ENCODE assay signal across 32 cellular contexts in the genomic region with DNA sequence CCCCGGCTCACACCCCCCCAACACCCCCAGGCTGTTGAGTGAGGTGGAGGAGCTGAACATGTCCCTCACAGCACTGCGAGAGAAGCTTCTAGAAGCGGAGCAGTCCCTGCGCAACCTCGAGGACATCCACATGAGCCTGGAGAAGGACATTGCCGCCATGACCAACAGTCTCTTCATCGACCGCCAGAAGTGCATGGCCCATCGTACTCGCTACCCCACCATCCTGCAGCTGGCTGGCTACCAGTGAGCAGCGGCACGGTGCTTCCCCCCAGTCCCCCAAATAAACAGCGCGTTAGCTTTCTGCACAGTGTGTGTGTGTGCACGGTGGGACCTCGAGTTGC. TPM values are rescaled to one million over a fixed set of nuclear protein-coding genes. Genes with fewer than 3 reads are reported as not detected.
"Had no signal": no experiment of that assay in that cellular context is flagged by ENCODE, and none has a peak within 500 bp of the region (broad histone marks: within the 10 kb centered on the region; RNA-seq: fewer than 3 reads in every experiment).

No MANE protein-coding gene starts in this region.

- H3K27ac ChIP-seq: hepatocyte, left ventricle myocardium inferior, neural progenitor cell, neutrophil, ovary, right atrium auricular region, right lobe of liver, suprapubic skin, thoracic aorta, tibial artery, upper lobe of right lung, uterus had no signal

- H2AFZ ChIP-seq: hepatocyte, neural progenitor cell had no signal

- DNase-seq: islet precursor cell; left ventricle myocardium inferior; mesendoderm; naive B cell; natural killer cell; nephron progenitor cell; occipital lobe; ovary; right lobe of liver; stimulated activated CD4-positive, alpha-beta T cell treated with anti-CD3 and anti-CD28 coated beads, Interleukin-12 subunit alpha, Interleukin-12 subunit beta, amount 100 ng/mL, for 4 hours; stimulated activated CD4-positive, alpha-beta T cell treated with anti-CD3 and anti-CD28 coated beads, Interleukin-15, amount 100 ng/mL, for 24 hours; stimulated activated CD4-positive, alpha-beta T cell treated with anti-CD3 and anti-CD28 coated beads, Interleukin-2, amount 100 ng/mL, for 24 hours; stimulated activated CD4-positive, alpha-beta T cell treated with anti-CD3 and anti-CD28 coated beads, Interleukin-4, amount 100 ng/mL, for 1 hour; stimulated activated naive B cell treated with anti-CD40 and anti-IgM and Interleukin-4, amounts not matched to agents 10 μg/mL and 1 μg/mL and 100 μg/mL, for 72 hours; tibial artery; trophoblast cell; uterus had no signal

- H3K4me1 ChIP-seq: left ventricle myocardium inferior, neural progenitor cell, right atrium auricular region, right lobe of liver, suprapubic skin, upper lobe of right lung, uterus had no signal

- H3K36me3 ChIP-seq: left ventricle myocardium inferior, neural progenitor cell, neutrophil, ovary, right atrium auricular region, right lobe of liver, suprapubic skin, thoracic aorta, tibial artery, upper lobe of right lung, uterus had no signal

- H3K9me3 ChIP-seq: left ventricle myocardium inferior, neutrophil, ovary, right atrium auricular region, right lobe of liver, suprapubic skin, thoracic aorta, tibial artery, upper lobe of right lung, uterus had no signal

- H3K79me2 ChIP-seq: hepatocyte had no signal

- H3K4me2 ChIP-seq: hepatocyte, neural progenitor cell, smooth muscle cell had no signal

- H3K27me3 ChIP-seq: hepatocyte, neural progenitor cell, ovary, right atrium auricular region, right lobe of liver, uterus had no signal

- H3K4me3 ChIP-seq: hepatocyte, left ventricle myocardium inferior, lung, neural progenitor cell, ovary, right atrium auricular region, right lobe of liver, smooth muscle cell, suprapubic skin, thoracic aorta, tibial artery, upper lobe of right lung, uterus had no signal

- ATAC-seq: natural killer cell; right lobe of liver; stimulated activated naive B cell treated with anti-CD40 and anti-IgM and Interleukin-4, amounts not matched to agents 10 μg/mL and 1 μg/mL and 100 μg/mL, for 72 hours; upper lobe of right lung had no signal

- H3K9ac ChIP-seq: neural progenitor cell had no signal

RNA-seq across cellular contexts. Expression of a gene that starts 5.3 kb away (rescaled TPM):
- total RNA-seq: hepatocyte, kidney epithelial cell, left ventricle myocardium inferior, lower leg skin, mesothelial cell of epicardium, mononuclear cell, natural killer cell, pulmonary artery endothelial cell, right atrium auricular region, smooth muscle cell, subcutaneous adipose tissue, suprapubic skin, thoracic aorta, upper lobe of right lung had no signal
- polyA plus RNA-seq: hepatocyte, smooth muscle cell had no signal
